In genomic region chr4:184268574-184269160, GRCh38 we compare ENCODE assay signal across 8 cellular contexts. TPM values are rescaled to one million over a fixed set of nuclear protein-coding genes. Genes with fewer than 3 reads are reported as not detected.
DNase-seq lines count a peak whose midpoint lies in the region; ATAC-seq and TF ChIP-seq lines count a peak whose summit lies in the region.

No MANE protein-coding gene starts in this region.

- ATAC-seq in CD4-positive, CD25-positive, alpha-beta regulatory T cell (ENCODE audit: low read depth in 2 of 2), result no peak
- ATAC-seq in activated naive CD4-positive, alpha-beta T cell treated with anti-CD3 and anti-CD28 coated beads, Interleukin-2, amount 50 U/mL, for 72 hours, result no peak
- no peak for ATAC-seq in GM21528 (IDR thresholded peaks at IDR 0.05; ENCODE audit: low FRiP score, unreplicated experiment)

- peak overlapping the region; percentile 98 for H3K27ac Mint-ChIP-seq in CD4-positive, CD25-positive, alpha-beta regulatory T cell
- H3K27ac Mint-ChIP-seq in activated naive CD4-positive, alpha-beta T cell treated with anti-CD3 and anti-CD28 coated beads, Interleukin-2, amount 50 U/mL, for 72 hours, result peak overlapping the region; percentile 92 to 94

- peak overlapping the region; percentile 31; the same call in 1 of the 2 replicates for H2AFZ ChIP-seq in KMS-11 (ENCODE audit: low read depth)

- no peaks in the 10 kb centered on the region; the same call in 1 of the 2 replicates for H3K79me2 ChIP-seq in KMS-11 (ENCODE audit: insufficient read depth, low read depth)

- H3K36me3 Mint-ChIP-seq in CD4-positive, CD25-positive, alpha-beta regulatory T cell, result no peaks in the 10 kb centered on the region
- peaks cover 4 to 5% of the 10 kb centered on the region in 2 donors for H3K36me3 Mint-ChIP-seq in activated naive CD4-positive, alpha-beta T cell treated with anti-CD3 and anti-CD28 coated beads, Interleukin-2, amount 50 U/mL, for 72 hours

- peaks cover 29 to 71% (median 40%) of the 10 kb centered on the region in 4 donors for H3K4me1 Mint-ChIP-seq in CD4-positive, CD25-positive, alpha-beta regulatory T cell

- no peaks in the 10 kb centered on the region for H3K36me3 ChIP-seq in CD4-positive, CD25-positive, alpha-beta regulatory T cell (ENCODE audit: control insufficient read depth, insufficient read depth, low read length)
- H3K36me3 ChIP-seq in KMS-11 (ENCODE audit: insufficient read depth), result no peaks in the 10 kb centered on the region

- peak overlapping the region; percentile 90 for H3K4me3 ChIP-seq in CD4-positive, CD25-positive, alpha-beta regulatory T cell (ENCODE audit: low read depth, low read length)
- H3K4me3 ChIP-seq in KMS-11 (IDR thresholded peaks at IDR 0.05; ENCODE audit: insufficient read depth, low read depth, low read length) (no peak overlapping the region), mononuclear cell (ENCODE audit: low read length) (peak overlapping the region; percentile 26)

- no peaks in the 10 kb centered on the region for H4K20me1 ChIP-seq in KMS-11 (ENCODE audit: insufficient read depth)

- peak overlapping the region; percentile 82 for H3K4me2 ChIP-seq in KMS-11

- TF ChIP-seq CTCF in KMS-11 (conservative IDR thresholded peaks at IDR 0.05; ENCODE audit: low read depth, low read length), result peak; percentile 48

- H3K9me3 ChIP-seq in CD4-positive, CD25-positive, alpha-beta regulatory T cell (ENCODE audit: control insufficient read depth in 2 of 2, low read length in 2 of 2), result no peaks in the 10 kb centered on the region
- H3K9me3 ChIP-seq in mononuclear cell (ENCODE audit: low read depth, low read length), result no peaks in the 10 kb centered on the region

- peak overlapping the region; percentile 92 to 94 (median 92) for H3K4me3 Mint-ChIP-seq in CD4-positive, CD25-positive, alpha-beta regulatory T cell

- H3K27me3 Mint-ChIP-seq in CD4-positive, CD25-positive, alpha-beta regulatory T cell, result no peaks in the 10 kb centered on the region

- H3K27me3 ChIP-seq in CD4-positive, CD25-positive, alpha-beta regulatory T cell (ENCODE audit: control insufficient read depth, insufficient read depth, low read length), result no peaks in the 10 kb centered on the region
- H3K27me3 ChIP-seq in KMS-11 (ENCODE audit: insufficient read depth, low read depth), result no peaks in the 10 kb centered on the region
- no peaks in the 10 kb centered on the region for H3K27me3 ChIP-seq in mononuclear cell (ENCODE audit: insufficient read depth, low read length)

- DNase-seq in CD4-positive, CD25-positive, alpha-beta regulatory T cell, result peak in 1 of 3 donors; percentile 56
- no peak for DNase-seq in activated naive CD4-positive, alpha-beta T cell treated with anti-CD3 and anti-CD28 coated beads, Interleukin-2, amount 50 U/mL, for 72 hours (ENCODE audit: low spot score in 2 of 2)
- DNase-seq in NCI-H446 treated with DMSO at 0.1 percent for 48 hours (lab: John Stamatoyannopoulos, UW), result no peak
- DNase-seq in D341Med (ENCODE audit: low spot score), result no peak
- DNase-seq in NCI-H226, result no peak

- peak overlapping the region; percentile 93 for H3K27ac ChIP-seq in CD4-positive, CD25-positive, alpha-beta regulatory T cell (ENCODE audit: insufficient read depth, low read length, poor library complexity, severe bottlenecking)
- H3K27ac ChIP-seq in KMS-11, result peak overlapping the region; percentile 91

- H3K4me1 ChIP-seq in CD4-positive, CD25-positive, alpha-beta regulatory T cell (ENCODE audit: control insufficient read depth, insufficient read depth, low read length, poor library complexity, severe bottlenecking), result peaks cover 18% of the 10 kb centered on the region
- peaks cover 92% of the 10 kb centered on the region for H3K4me1 ChIP-seq in KMS-11 (ENCODE audit: low read depth, poor library complexity, severe bottlenecking)
- peaks cover 37% of the 10 kb centered on the region for H3K4me1 ChIP-seq in mononuclear cell (ENCODE audit: insufficient read depth, low read length)

- peak overlapping the region; percentile 69 for H3K9ac ChIP-seq in KMS-11

- peaks cover 0 to 3% (median 0%) of the 10 kb centered on the region in 7 donors for H3K9me3 Mint-ChIP-seq in CD4-positive, CD25-positive, alpha-beta regulatory T cell
- peaks cover 0 to 14% of the 10 kb centered on the region in 2 donors for H3K9me3 Mint-ChIP-seq in activated naive CD4-positive, alpha-beta T cell treated with anti-CD3 and anti-CD28 coated beads, Interleukin-2, amount 50 U/mL, for 72 hours

RNA-seq across cellular contexts. Expression of gene ENPP6, which starts 51.0 kb away (rescaled TPM):
- not detected for total RNA-seq in CD4-positive, CD25-positive, alpha-beta regulatory T cell
- not detected for polyA plus RNA-seq in CD4-positive, CD25-positive, alpha-beta regulatory T cell
- total RNA-seq in activated naive CD4-positive, alpha-beta T cell treated with anti-CD3 and anti-CD28 coated beads, Interleukin-2, amount 50 U/mL, for 72 hours, result under 1 TPM; 0.07 to 0.47 TPM
- not detected for total RNA-seq in mononuclear cell
